ENCODE assay signal across 18 cellular contexts in genomic region chr2:69272803-69273471, GRCh38.
DNase-seq lines count a peak whose midpoint lies in the region; ATAC-seq and TF ChIP-seq lines count a peak whose summit lies in the region.
"Had no signal": no experiment of that assay in that cellular context is flagged by ENCODE, and none has a peak within 500 bp of the region (broad histone marks: within the 10 kb centered on the region; RNA-seq: fewer than 3 reads in every experiment).

No MANE protein-coding gene starts in this region.

- H3K27me3 ChIP-seq in right atrium auricular region = no peaks in the 10 kb centered on the region
- H3K27me3 ChIP-seq: heart right ventricle, vagina had no signal

- H3K9me3 Mint-ChIP-seq in central memory CD8-positive, alpha-beta T cell = no peaks in the 10 kb centered on the region
- H3K9me3 Mint-ChIP-seq in activated CD4-positive, alpha-beta memory T cell treated with anti-CD3 and anti-CD28 coated beads, Interleukin-2, amount 10 ng/mL, durations not matched to agents 7 days and 5 days = no peaks in the 10 kb centered on the region
- H3K9me3 Mint-ChIP-seq: activated B cell treated with CpG ODN at 0.5 μM for 24 hours, memory B cell had no signal

- no peak for TF ChIP-seq CTCF in right atrium auricular region (IDR thresholded peaks at IDR 0.05)

- no peaks in the 10 kb centered on the region for H3K4me1 Mint-ChIP-seq in central memory CD8-positive, alpha-beta T cell
- no peaks in the 10 kb centered on the region for H3K4me1 Mint-ChIP-seq in activated CD4-positive, alpha-beta memory T cell treated with anti-CD3 and anti-CD28 coated beads, Interleukin-2, amount 10 ng/mL, durations not matched to agents 7 days and 5 days
- H3K4me1 Mint-ChIP-seq: activated B cell treated with CpG ODN at 0.5 μM for 24 hours, memory B cell had no signal

- CTCF ChIA-PET in activated CD4-positive, alpha-beta memory T cell treated with anti-CD3 and anti-CD28 coated beads, Interleukin-2, amount 10 ng/mL, durations not matched to agents 7 days and 5 days (lab: Charles Lee) = no interaction called here

- POLR2A ChIA-PET in activated CD4-positive, alpha-beta memory T cell treated with anti-CD3 and anti-CD28 coated beads, Interleukin-2, amount 10 ng/mL, durations not matched to agents 7 days and 5 days (lab: Charles Lee) = no interaction called here

- H3K4me1 ChIP-seq in right atrium auricular region = peaks cover 0 to 12% of the 10 kb centered on the region in 2 donors
- H3K4me1 ChIP-seq: vagina had no signal

- H3K36me3 Mint-ChIP-seq in central memory CD8-positive, alpha-beta T cell (ENCODE audit: insufficient read depth) = no peaks in the 10 kb centered on the region
- H3K36me3 Mint-ChIP-seq in activated CD4-positive, alpha-beta memory T cell treated with anti-CD3 and anti-CD28 coated beads, Interleukin-2, amount 10 ng/mL, durations not matched to agents 7 days and 5 days (ENCODE audit: low read depth) = no peaks in the 10 kb centered on the region
- H3K36me3 Mint-ChIP-seq: memory B cell had no signal

- H3K27ac ChIP-seq in right atrium auricular region = no peak overlapping the region
- H3K27ac ChIP-seq: vagina had no signal

- no peak overlapping the region for H3K4me3 Mint-ChIP-seq in central memory CD8-positive, alpha-beta T cell
- H3K4me3 Mint-ChIP-seq in activated CD4-positive, alpha-beta memory T cell treated with anti-CD3 and anti-CD28 coated beads, Interleukin-2, amount 10 ng/mL, durations not matched to agents 7 days and 5 days = no peak overlapping the region
- H3K4me3 Mint-ChIP-seq: activated B cell treated with CpG ODN at 0.5 μM for 24 hours, memory B cell had no signal

- intact Hi-C loops in Right ventricle myocardium superior (cut with DNase I) = no loop called here

- no peaks in the 10 kb centered on the region for H3K36me3 ChIP-seq in right atrium auricular region
- H3K36me3 ChIP-seq: heart right ventricle, vagina had no signal

- peak; percentile 52 for ATAC-seq in Right ventricle myocardium superior (ENCODE audit: poor library complexity)
- peak; percentile 36 for ATAC-seq in central memory CD8-positive, alpha-beta T cell (replicated peaks; ENCODE audit: extremely low read depth, poor library complexity, severe bottlenecking)
- peak; percentile 95 for ATAC-seq in left lobe of liver
- ATAC-seq in stimulated activated naive CD8-positive, alpha-beta T cell treated with anti-CD3 and anti-CD28 coated beads, Interleukin-15, Interleukin-2, amounts not matched to agents 100 U/mL and 50 U/mL, for 24 hours = no peak

- no peaks in the 10 kb centered on the region for H3K9me3 ChIP-seq in right atrium auricular region
- H3K9me3 ChIP-seq: heart right ventricle, vagina had no signal

- H3K4me3 ChIP-seq in right atrium auricular region = no peak overlapping the region
- H3K4me3 ChIP-seq: heart right ventricle, vagina had no signal

- H3K27ac Mint-ChIP-seq in central memory CD8-positive, alpha-beta T cell (ENCODE audit: low read depth) = no peak overlapping the region
- no peak overlapping the region for H3K27ac Mint-ChIP-seq in activated CD4-positive, alpha-beta memory T cell treated with anti-CD3 and anti-CD28 coated beads, Interleukin-2, amount 10 ng/mL, durations not matched to agents 7 days and 5 days
- H3K27ac Mint-ChIP-seq: activated B cell treated with CpG ODN at 0.5 μM for 24 hours, memory B cell had no signal

- DNase-seq in Right ventricle myocardium superior (no peak), right atrium auricular region (ENCODE audit: low spot score) (no peak), left lobe of liver (ENCODE audit: low spot score) (peak; percentile 66), retina (no peak), COR-L47 (lab: John Stamatoyannopoulos, UW) (no peak)
- DNase-seq in central memory CD8-positive, alpha-beta T cell (ENCODE audit: low spot score in 2 of 2) = no peak
- no peak for DNase-seq in activated CD4-positive, alpha-beta memory T cell treated with anti-CD3 and anti-CD28 coated beads, Interleukin-2, amount 10 ng/mL, durations not matched to agents 7 days and 5 days
- no peak for DNase-seq in stimulated activated naive CD8-positive, alpha-beta T cell treated with anti-CD3 and anti-CD28 coated beads, Interleukin-15, Interleukin-2, amounts not matched to agents 100 U/mL and 50 U/mL, for 24 hours
- DNase-seq: activated B cell treated with CpG ODN at 0.5 μM for 24 hours; activated T-cell treated with anti-CD3 and anti-CD28 coated beads, Interleukin-2, amount 50 U/mL, for 1 hour; effector memory CD4-positive, alpha-beta T cell; heart right ventricle; NCI-H1048; posterior cingulate gyrus; SHP77; stimulated activated CD4-positive, alpha-beta T cell treated with anti-CD3 and anti-CD28 coated beads, Interleukin-1b, Interleukin-23, amount 100 ng/mL, for 48 hours had no signal

- H3K27me3 Mint-ChIP-seq in central memory CD8-positive, alpha-beta T cell = peaks cover 78% of the 10 kb centered on the region
- H3K27me3 Mint-ChIP-seq in activated CD4-positive, alpha-beta memory T cell treated with anti-CD3 and anti-CD28 coated beads, Interleukin-2, amount 10 ng/mL, durations not matched to agents 7 days and 5 days = peaks cover 46% of the 10 kb centered on the region
